21 cellular contexts compared by ENCODE assay signal in genomic region chr4:7837597-7838135, GRCh38.
"Had no signal": no experiment of that assay in that cellular context is flagged by ENCODE, and none has a peak within 500 bp of the region (broad histone marks: within the 10 kb centered on the region; RNA-seq: fewer than 3 reads in every experiment).

No MANE protein-coding gene starts in this region.

- H3K27ac Mint-ChIP-seq: endodermal cell; T-helper 1 cell treated with Interleukin-12 subunit alpha and Interleukin-12 subunit beta and Interleukin-4 antibody, amounts not matched to agents 30 μg/mL and 1 μg/mL, for 36 hours had no signal

- H3K36me3 ChIP-seq: prostate gland, uterus had no signal

- H3K4me3 ChIP-seq: prostate gland, right atrium auricular region, suprapubic skin, transverse colon, uterus had no signal

- H3K4me1 ChIP-seq: prostate gland, uterus had no signal

- H3K9me3 Mint-ChIP-seq: stimulated activated naive CD8-positive, alpha-beta T cell treated with anti-CD3 and anti-CD28 coated beads, Interleukin-15, amount 100 ng/mL, for 72 hours; T-helper 1 cell treated with Interleukin-12 subunit alpha and Interleukin-12 subunit beta and Interleukin-4 antibody, amounts not matched to agents 30 μg/mL and 1 μg/mL, for 36 hours had no signal

- H3K4me3 Mint-ChIP-seq: endodermal cell; nephron progenitor cell; stimulated activated naive CD8-positive, alpha-beta T cell treated with anti-CD3 and anti-CD28 coated beads, Interleukin-15, amount 100 ng/mL, for 72 hours; T-helper 1 cell treated with Interleukin-12 subunit alpha and Interleukin-12 subunit beta and Interleukin-4 antibody, amounts not matched to agents 30 μg/mL and 1 μg/mL, for 36 hours had no signal

- H3K27ac ChIP-seq: epithelial cell of prostate, prostate gland, suprapubic skin, transverse colon, uterus, WERI-Rb-1 had no signal

- DNase-seq: activated CD4-positive, alpha-beta T cell treated with anti-CD3 and anti-CD28 coated beads for 1 hour; activated CD8-positive, alpha-beta memory T cell treated with anti-CD3 and anti-CD28 coated beads for 24 hours; activated CD8-positive, alpha-beta memory T cell treated with anti-CD3 and anti-CD28 coated beads, Interleukin-2, amount 50 U/mL, for 48 hours; activated gamma-delta T cell treated with Interleukin-2 at 50 U/mL for 16 hours; endodermal cell; foreskin melanocyte; hypothalamus; midbrain; nephron progenitor cell; occipital lobe; small intestine; stimulated activated CD4-positive, alpha-beta T cell treated with anti-CD3 and anti-CD28 coated beads, Interleukin-4, amount 100 ng/mL, for 1 hour; stimulated activated naive CD8-positive, alpha-beta T cell treated with anti-CD3 and anti-CD28 coated beads, Interleukin-15, amount 100 ng/mL, for 72 hours; transverse colon; uterus; WERI-Rb-1 had no signal

- H3K27me3 ChIP-seq: right atrium auricular region, suprapubic skin, transverse colon, uterus had no signal

- H3K4me1 Mint-ChIP-seq: endodermal cell; stimulated activated naive CD8-positive, alpha-beta T cell treated with anti-CD3 and anti-CD28 coated beads, Interleukin-15, amount 100 ng/mL, for 72 hours had no signal

- H3K27me3 Mint-ChIP-seq: stimulated activated naive CD8-positive, alpha-beta T cell treated with anti-CD3 and anti-CD28 coated beads, Interleukin-15, amount 100 ng/mL, for 72 hours had no signal

- H3K9me3 ChIP-seq: prostate gland, right atrium auricular region, suprapubic skin, transverse colon, uterus had no signal
